ENCODE assay signal across 8 cellular contexts in genomic region chr1:111990026-111990877, GRCh38. TPM values are rescaled to one million over a fixed set of nuclear protein-coding genes. Genes with fewer than 3 reads are reported as not detected.
DNase-seq lines count a peak whose midpoint lies in the region; ATAC-seq and TF ChIP-seq lines count a peak whose summit lies in the region.

No MANE protein-coding gene starts in this region.

- H3K27ac Mint-ChIP-seq in activated CD4-positive, alpha-beta T cell treated with anti-CD3 and anti-CD28 coated beads, Interleukin-2, amount 10 ng/mL, durations not matched to agents 7 days and 5 days: no peak overlapping the region
- H3K27ac Mint-ChIP-seq in progenitor cell of endocrine pancreas: no peak overlapping the region

- no peak for DNase-seq in activated CD4-positive, alpha-beta T cell treated with anti-CD3 and anti-CD28 coated beads, Interleukin-2, amount 10 ng/mL, durations not matched to agents 7 days and 5 days
- DNase-seq in activated CD4-positive, alpha-beta T cell treated with anti-CD3 and anti-CD28 coated beads for 4 hours: no peak
- peak; percentile 25 to 30 for DNase-seq in activated T-cell treated with anti-CD3 and anti-CD28 coated beads, Interleukin-2, amount 50 U/mL, for 48 hours
- DNase-seq in left cardiac atrium (peak; percentile 52), progenitor cell of endocrine pancreas (ENCODE audit: low spot score, unreplicated experiment) (no peak), activated gamma-delta T cell treated with Interleukin-2 at 50 U/mL for 16 hours (no peak), medulla oblongata (ENCODE audit: extremely low spot score) (no peak)

- intact Hi-C loops in left cardiac atrium (cut with DNase I): loop anchor here (2.0 to 10.0 kb wide), 4 partner anchors 155 to 347 kb away; no protein-coding TSS in a partner anchor

- CTCF ChIA-PET in activated CD4-positive, alpha-beta T cell treated with anti-CD3 and anti-CD28 coated beads, Interleukin-2, amount 10 ng/mL, durations not matched to agents 7 days and 5 days (lab: Charles Lee): no interaction called here

- H3K27me3 Mint-ChIP-seq in activated CD4-positive, alpha-beta T cell treated with anti-CD3 and anti-CD28 coated beads, Interleukin-2, amount 10 ng/mL, durations not matched to agents 7 days and 5 days: peaks cover 71% of the 10 kb centered on the region
- peaks cover 87% of the 10 kb centered on the region for H3K27me3 Mint-ChIP-seq in progenitor cell of endocrine pancreas

- POLR2A ChIA-PET in activated CD4-positive, alpha-beta T cell treated with anti-CD3 and anti-CD28 coated beads, Interleukin-2, amount 10 ng/mL, durations not matched to agents 7 days and 5 days (lab: Charles Lee): no interaction called here

- no peak for TF ChIP-seq CTCF in progenitor cell of endocrine pancreas (IDR thresholded peaks at IDR 0.05; ENCODE audit: unreplicated experiment)

- peaks cover 10% of the 10 kb centered on the region for H3K4me1 Mint-ChIP-seq in activated CD4-positive, alpha-beta T cell treated with anti-CD3 and anti-CD28 coated beads, Interleukin-2, amount 10 ng/mL, durations not matched to agents 7 days and 5 days
- peaks cover 16% of the 10 kb centered on the region for H3K4me1 Mint-ChIP-seq in progenitor cell of endocrine pancreas (ENCODE audit: low read depth)

- peak overlapping the region; percentile 56 for H3K4me3 Mint-ChIP-seq in activated CD4-positive, alpha-beta T cell treated with anti-CD3 and anti-CD28 coated beads, Interleukin-2, amount 10 ng/mL, durations not matched to agents 7 days and 5 days
- H3K4me3 Mint-ChIP-seq in progenitor cell of endocrine pancreas (ENCODE audit: low read depth): peak overlapping the region; percentile 73

- no peaks in the 10 kb centered on the region for H3K36me3 Mint-ChIP-seq in activated CD4-positive, alpha-beta T cell treated with anti-CD3 and anti-CD28 coated beads, Interleukin-2, amount 10 ng/mL, durations not matched to agents 7 days and 5 days (ENCODE audit: low read depth)
- no peaks in the 10 kb centered on the region for H3K36me3 Mint-ChIP-seq in progenitor cell of endocrine pancreas (ENCODE audit: insufficient read depth)

- ATAC-seq in left cardiac atrium: peak; percentile 39 to 44
- ATAC-seq in GM21381 (IDR thresholded peaks at IDR 0.05; ENCODE audit: unreplicated experiment): no peak

- H3K9me3 Mint-ChIP-seq in activated CD4-positive, alpha-beta T cell treated with anti-CD3 and anti-CD28 coated beads, Interleukin-2, amount 10 ng/mL, durations not matched to agents 7 days and 5 days: no peaks in the 10 kb centered on the region
- no peaks in the 10 kb centered on the region for H3K9me3 Mint-ChIP-seq in progenitor cell of endocrine pancreas (ENCODE audit: low read depth)

RNA-seq across cellular contexts. Expression of gene KCND3, which starts 0.8 kb away (rescaled TPM):
- total RNA-seq in activated CD4-positive, alpha-beta T cell treated with anti-CD3 and anti-CD28 coated beads, Interleukin-2, amount 10 ng/mL, durations not matched to agents 7 days and 5 days: not detected
- total RNA-seq in left cardiac atrium (10 to 100 TPM; 18.3 to 25.4 TPM), progenitor cell of endocrine pancreas (0.75 and 0.81 TPM in 2 replicates)

Comparison
In these comparisons a context has a peak if more than half of its experiments do, and no peak if none do; other contexts are left out.
1. DNase-seq: peak in activated T-cell treated with anti-CD3 and anti-CD28 coated beads, Interleukin-2, amount 50 U/mL, for 48 hours (2 of 2) and left cardiac atrium (single experiment); none in activated CD4-positive, alpha-beta T cell treated with anti-CD3 and anti-CD28 coated beads, Interleukin-2, amount 10 ng/mL, durations not matched to agents 7 days and 5 days (single experiment), activated CD4-positive, alpha-beta T cell treated with anti-CD3 and anti-CD28 coated beads for 4 hours (0 of 2), progenitor cell of endocrine pancreas (single experiment), activated gamma-delta T cell treated with Interleukin-2 at 50 U/mL for 16 hours (single experiment) and medulla oblongata (single experiment).
2. RNA of gene KCND3, which starts 0.8 kb away (total RNA-seq): 18.3 to 25.4 TPM in left cardiac atrium; 0.75 to 0.81 TPM in progenitor cell of endocrine pancreas and not detected in activated CD4-positive, alpha-beta T cell treated with anti-CD3 and anti-CD28 coated beads, Interleukin-2, amount 10 ng/mL, durations not matched to agents 7 days and 5 days; every median in the first group is over 10 times any median in the second.